ENCODE assay signal across 6 cellular contexts in the genomic region with DNA sequence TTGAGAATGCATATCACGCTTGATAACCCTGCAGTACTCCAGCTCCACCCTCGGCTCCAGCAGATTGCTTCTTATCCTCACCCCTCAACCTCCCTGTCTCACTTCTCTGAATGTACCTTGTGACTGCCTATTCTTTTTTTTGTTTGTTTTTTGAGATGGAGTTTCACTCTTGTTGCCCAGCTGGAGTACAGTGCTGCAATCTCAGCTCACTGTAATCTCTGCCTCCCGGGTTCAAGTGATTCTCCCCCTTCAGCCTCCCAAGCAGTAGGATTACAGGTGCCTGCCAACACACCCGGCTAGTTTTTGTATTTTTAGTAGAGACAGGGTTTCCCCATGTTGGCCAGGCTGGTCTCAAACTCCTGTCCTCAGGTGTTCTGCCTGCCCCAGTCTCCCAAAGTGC. TPM values are rescaled to one million over a fixed set of nuclear protein-coding genes. Genes with fewer than 3 reads are reported as not detected.
"Had no signal": no experiment of that assay in that cellular context is flagged by ENCODE, and none has a peak within 500 bp of the region (broad histone marks: within the 10 kb centered on the region; RNA-seq: fewer than 3 reads in every experiment).

No MANE protein-coding gene starts in this region.

RNA-seq across cellular contexts. Expression of a gene that starts 55.5 kb away (rescaled TPM):
- total RNA-seq: activated CD4-positive, alpha-beta memory T cell treated with anti-CD3 and anti-CD28 coated beads, Interleukin-2, amount 10 ng/mL, durations not matched to agents 7 days and 5 days; activated CD8-positive, alpha-beta memory T cell treated with anti-CD3 and anti-CD28 coated beads for 36 hours; activated naive CD4-positive, alpha-beta T cell treated with anti-CD3 and anti-CD28 coated beads for 36 hours; activated T-helper 17 cell treated with anti-CD3 and anti-CD28 coated beads, Interleukin-2, amount 50 U/mL, for 72 hours; SJSA1; T-helper 1 cell treated with Interleukin-12 subunit alpha and Interleukin-12 subunit beta and Interleukin-4 antibody, amounts not matched to agents 30 ng/mL and 1 ng/mL, for 36 hours had no signal
